23 cellular contexts compared by ENCODE assay signal in the genomic region with DNA sequence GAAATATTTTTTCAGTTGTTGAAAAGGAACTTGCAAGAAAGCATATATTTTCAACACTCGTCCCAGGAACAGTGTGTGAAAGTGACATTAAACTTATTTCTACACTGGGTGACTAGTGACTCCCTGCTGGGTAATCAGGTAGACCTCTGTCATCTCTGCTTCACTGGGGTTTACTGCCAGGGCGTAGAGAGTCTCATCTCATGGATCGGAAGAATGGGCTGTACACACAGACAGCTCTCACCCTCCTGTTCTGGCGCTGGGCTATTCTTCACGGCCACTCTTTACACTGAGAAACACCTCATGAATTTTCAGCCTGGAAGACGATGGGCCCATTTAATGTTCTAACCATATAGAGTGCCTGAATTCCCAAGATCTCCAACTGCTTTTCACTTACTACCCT. TPM values are rescaled to one million over a fixed set of nuclear protein-coding genes. Genes with fewer than 3 reads are reported as not detected.
DNase-seq lines count a peak whose midpoint lies in the region; ATAC-seq and TF ChIP-seq lines count a peak whose summit lies in the region.
"Had no signal": no experiment of that assay in that cellular context is flagged by ENCODE, and none has a peak within 500 bp of the region (broad histone marks: within the 10 kb centered on the region; RNA-seq: fewer than 3 reads in every experiment).

No MANE protein-coding gene starts in this region.

- H3K36me3 Mint-ChIP-seq in neural crest cell (ENCODE audit: low read depth): peaks cover 2% of the 10 kb centered on the region
- H3K36me3 Mint-ChIP-seq: activated naive CD4-positive, alpha-beta T cell treated with anti-CD3 and anti-CD28 coated beads, Interleukin-2, amount 50 U/mL, for 72 hours; stimulated activated memory B cell treated with anti-CD40 and anti-IgM and Interleukin-4, amounts not matched to agents 10 μg/mL and 1 μg/mL and 100 μg/mL, for 72 hours had no signal

- TF ChIP-seq EP300 in gastroesophageal sphincter (IDR thresholded peaks at IDR 0.05): no peak
- no peak for TF ChIP-seq EP300 in upper lobe of left lung (IDR thresholded peaks at IDR 0.05)

- H3K4me3 Mint-ChIP-seq in neural crest cell: no peak overlapping the region
- H3K4me3 Mint-ChIP-seq: activated B cell treated with CpG ODN at 0.5 μM for 24 hours; activated CD4-positive, alpha-beta T cell treated with anti-CD3 and anti-CD28 coated beads, Interleukin-2, amount 10 ng/mL, durations not matched to agents 7 days and 5 days; effector memory CD8-positive, alpha-beta T cell; stimulated activated memory B cell treated with anti-CD40 and anti-IgM and Interleukin-4, amounts not matched to agents 10 μg/mL and 1 μg/mL and 100 μg/mL, for 72 hours had no signal

- no peak for TF ChIP-seq CTCF in heart left ventricle (IDR thresholded peaks at IDR 0.05)
- TF ChIP-seq CTCF in gastroesophageal sphincter (IDR thresholded peaks at IDR 0.05): no peak
- no peak for TF ChIP-seq CTCF in neural crest cell (conservative IDR thresholded peaks at IDR 0.05)
- TF ChIP-seq CTCF in upper lobe of left lung (IDR thresholded peaks at IDR 0.05): no peak

- H3K36me3 ChIP-seq in heart left ventricle (peaks cover 0 to 62% (median 31%) of the 10 kb centered on the region in 9 donors), gastroesophageal sphincter (peaks cover 0 to 5% of the 10 kb centered on the region in 2 donors), upper lobe of left lung (peaks cover 0 to 4% (median 0%) of the 10 kb centered on the region in 4 donors)
- H3K36me3 ChIP-seq: breast epithelium had no signal

- TF ChIP-seq POLR2A in heart left ventricle (IDR thresholded peaks at IDR 0.05) (no peak), gastroesophageal sphincter (IDR thresholded peaks at IDR 0.05) (no peak), upper lobe of left lung (IDR thresholded peaks at IDR 0.05) (no peak)

- H3K27me3 ChIP-seq in heart left ventricle (no peaks in the 10 kb centered on the region), gastroesophageal sphincter (no peaks in the 10 kb centered on the region), upper lobe of left lung (no peaks in the 10 kb centered on the region)
- H3K27me3 ChIP-seq: breast epithelium, foreskin keratinocyte had no signal

- H3K27me3 Mint-ChIP-seq in neural crest cell (ENCODE audit: low read depth): no peaks in the 10 kb centered on the region
- H3K27me3 Mint-ChIP-seq: stimulated activated memory B cell treated with anti-CD40 and anti-IgM and Interleukin-4, amounts not matched to agents 10 μg/mL and 1 μg/mL and 100 μg/mL, for 72 hours had no signal

- H3K9me3 ChIP-seq in heart left ventricle: no peaks in the 10 kb centered on the region
- H3K9me3 ChIP-seq in gastroesophageal sphincter: no peaks in the 10 kb centered on the region
- no peaks in the 10 kb centered on the region for H3K9me3 ChIP-seq in upper lobe of left lung
- H3K9me3 ChIP-seq: breast epithelium had no signal

- intact Hi-C loops in heart left ventricle (cut with DNase I) (no loop called here), Right ventricle myocardium superior (cut with DNase I) (no loop called here)

- WGBS in heart left ventricle, 4 donors: 45 to 65% (median 55%) methylated on average over 6 of the region's 6 CpGs
- WGBS in gastroesophageal sphincter (ENCODE audit: low coverage in 1 of 2), 2 donors: 65 to 83% methylated on average over 5 to 6 of the region's 6 CpGs
- 89% methylated on average over 6 of the region's 6 CpGs for WGBS in upper lobe of left lung, 2 donors

- H3K4me3 ChIP-seq in heart left ventricle: no peak overlapping the region
- H3K4me3 ChIP-seq in gastroesophageal sphincter: no peak overlapping the region
- no peak overlapping the region for H3K4me3 ChIP-seq in upper lobe of left lung
- H3K4me3 ChIP-seq: breast epithelium had no signal

- H3K27ac ChIP-seq in heart left ventricle (peak overlapping the region; percentile 23 to 76 (median 59)), gastroesophageal sphincter (peak overlapping the region in 3 of 4 donors; percentile 39 to 56 (median 50)), upper lobe of left lung (peak overlapping the region in 3 of 4 donors; percentile 16 to 69 (median 52))
- H3K27ac ChIP-seq: foreskin keratinocyte had no signal

- no peaks in the 10 kb centered on the region for H3K9me3 Mint-ChIP-seq in neural crest cell
- H3K9me3 Mint-ChIP-seq: activated B cell treated with CpG ODN at 0.5 μM for 24 hours; activated CD4-positive, alpha-beta T cell treated with anti-CD3 and anti-CD28 coated beads, Interleukin-2, amount 10 ng/mL, durations not matched to agents 7 days and 5 days; activated naive CD4-positive, alpha-beta T cell treated with anti-CD3 and anti-CD28 coated beads, Interleukin-2, amount 50 U/mL, for 72 hours; effector memory CD8-positive, alpha-beta T cell; stimulated activated memory B cell treated with anti-CD40 and anti-IgM and Interleukin-4, amounts not matched to agents 10 μg/mL and 1 μg/mL and 100 μg/mL, for 72 hours had no signal

- DNase-seq in heart left ventricle (no peak), Right ventricle myocardium superior (no peak), neural crest cell (ENCODE audit: low read depth, low spot score) (no peak), upper lobe of left lung (no peak), globus pallidus (ENCODE audit: low spot score) (no peak), GM19238 (ENCODE audit: insufficient read length, low spot score) (no peak), activated gamma-delta T cell treated with Interleukin-2 at 50 U/mL for 16 hours (no peak)
- DNase-seq: 8988T; activated B cell treated with CpG ODN at 0.5 μM for 24 hours; activated CD4-positive, alpha-beta T cell treated with anti-CD3 and anti-CD28 coated beads, Interleukin-2, amount 10 ng/mL, durations not matched to agents 7 days and 5 days; amygdala; effector memory CD8-positive, alpha-beta T cell; foreskin keratinocyte; GOT3; hippocampal formation; NCI-H1048; NCI-H1694; nucleus accumbens; substantia nigra had no signal

- peak in 2 of 4 donors; percentile 16 to 31 for ATAC-seq in heart left ventricle
- no peak for ATAC-seq in Right ventricle myocardium superior (ENCODE audit: poor library complexity)
- ATAC-seq in gastroesophageal sphincter: no peak
- ATAC-seq in upper lobe of left lung (ENCODE audit: low FRiP score in 2 of 2): no peak
- ATAC-seq: activated naive CD4-positive, alpha-beta T cell treated with anti-CD3 and anti-CD28 coated beads, Interleukin-2, amount 50 U/mL, for 72 hours; effector memory CD8-positive, alpha-beta T cell; foreskin keratinocyte; stimulated activated memory B cell treated with anti-CD40 and anti-IgM and Interleukin-4, amounts not matched to agents 10 μg/mL and 1 μg/mL and 100 μg/mL, for 72 hours had no signal

- peak overlapping the region; percentile 17 for H3K27ac Mint-ChIP-seq in neural crest cell (ENCODE audit: unreplicated experiment)
- H3K27ac Mint-ChIP-seq: activated B cell treated with CpG ODN at 0.5 μM for 24 hours; activated CD4-positive, alpha-beta T cell treated with anti-CD3 and anti-CD28 coated beads, Interleukin-2, amount 10 ng/mL, durations not matched to agents 7 days and 5 days; activated naive CD4-positive, alpha-beta T cell treated with anti-CD3 and anti-CD28 coated beads, Interleukin-2, amount 50 U/mL, for 72 hours; effector memory CD8-positive, alpha-beta T cell; stimulated activated memory B cell treated with anti-CD40 and anti-IgM and Interleukin-4, amounts not matched to agents 10 μg/mL and 1 μg/mL and 100 μg/mL, for 72 hours had no signal

- peaks cover 45% of the 10 kb centered on the region for H3K4me1 Mint-ChIP-seq in neural crest cell
- H3K4me1 Mint-ChIP-seq: activated B cell treated with CpG ODN at 0.5 μM for 24 hours; stimulated activated memory B cell treated with anti-CD40 and anti-IgM and Interleukin-4, amounts not matched to agents 10 μg/mL and 1 μg/mL and 100 μg/mL, for 72 hours had no signal

- H3K4me1 ChIP-seq in heart left ventricle (peaks cover 9 to 100% (median 88%) of the 10 kb centered on the region in 12 donors), gastroesophageal sphincter (peaks cover 3 to 89% (median 20%) of the 10 kb centered on the region in 3 donors), upper lobe of left lung (peaks cover 0 to 30% (median 19%) of the 10 kb centered on the region in 4 donors)
- H3K4me1 ChIP-seq: breast epithelium had no signal

RNA-seq across cellular contexts. Expression of a gene that starts 36.4 kb away (rescaled TPM):
- total RNA-seq in heart left ventricle: 100 to 1,000 TPM; 115 to 279 (median 173) TPM
- polyA plus RNA-seq in heart left ventricle: 10 to 100 TPM; 47.1 to 69.4 TPM
- total RNA-seq in Right ventricle myocardium superior: 159 TPM
- total RNA-seq in gastroesophageal sphincter: 10 to 100 TPM; 43.4 to 95.4 (median 52.7) TPM
- 14.5 and 16.1 TPM in 2 replicates for total RNA-seq in neural crest cell
- 100 to 1,000 TPM in 1 of 6 donors, 10 to 100 TPM in 5; 48.5 to 136 (median 64.1) TPM for total RNA-seq in upper lobe of left lung
- total RNA-seq: activated B cell treated with CpG ODN at 0.5 μM for 24 hours had no signal
